ENCODE assay signal across 8 cellular contexts in the genomic region with DNA sequence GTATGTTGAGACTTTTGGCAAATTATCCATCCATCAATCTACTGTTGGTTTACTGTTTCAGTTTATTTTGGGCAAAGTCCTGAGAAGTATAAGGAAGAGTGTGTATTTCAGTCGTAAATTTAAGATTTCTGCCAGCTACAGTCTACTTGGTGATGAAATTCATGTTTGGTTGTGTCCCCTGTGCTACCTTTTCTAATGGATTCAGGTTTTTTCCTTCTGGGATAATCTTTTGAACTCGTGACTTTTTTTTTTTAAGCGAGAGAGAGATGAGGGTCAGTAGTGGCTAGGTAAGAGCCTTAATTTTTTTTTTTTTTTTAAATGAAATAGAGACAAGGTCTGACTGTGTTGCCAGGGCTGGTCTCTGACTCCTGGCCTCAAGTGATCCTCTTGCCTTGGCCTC. TPM values are rescaled to one million over a fixed set of nuclear protein-coding genes. Genes with fewer than 3 reads are reported as not detected.
DNase-seq lines count a peak whose midpoint lies in the region; ATAC-seq, FAIRE-seq and TF ChIP-seq lines count a peak whose summit lies in the region.

No MANE protein-coding gene starts in this region.

- TF ChIP-seq CTCF in astrocyte (IDR thresholded peaks at IDR 0.05; ENCODE audit: insufficient read depth, low read depth, low read length) (no peak), HepG2 (CRISPR knock-in tag; IDR thresholded peaks at IDR 0.05) (no peak), thyroid gland (IDR thresholded peaks at IDR 0.05) (no peak)

- CTCF ChIA-PET in HepG2 (lab: Yijun Ruan, JAX; ENCODE audit: low intra/inter-chr PET ratio, low total read pairs) = no interaction called here

- H3K4me1 ChIP-seq in astrocyte (ENCODE audit: insufficient read depth, low read length) = peaks cover 11% of the 10 kb centered on the region
- H3K4me1 ChIP-seq in HepG2 (ENCODE audit: insufficient read depth, low read length) = peaks cover 59% of the 10 kb centered on the region
- peaks cover 13 to 17% of the 10 kb centered on the region in 2 donors for H3K4me1 ChIP-seq in thyroid gland

- WGBS in HepG2 (ENCODE audit: low lambda C conversion rate) = 32% methylated on average over 3 of the region's 3 CpGs
- WGBS in thyroid gland, 2 donors = 49 to 54% methylated on average over 3 of the region's 3 CpGs

- no peak for DNase-seq in activated T-cell treated with anti-CD3 and anti-CD28 coated beads, Interleukin-2, amount 50 U/mL, for 24 hours
- DNase-seq in activated T-cell treated with anti-CD3 and anti-CD28 coated beads, Interleukin-2, amount 50 U/mL, for 48 hours = no peak
- DNase-seq in astrocyte (ENCODE audit: low read depth) = no peak
- DNase-seq in HepG2 (ENCODE audit: low spot score) = no peak
- DNase-seq in thyroid gland = no peak
- DNase-seq in DMS79 (lab: John Stamatoyannopoulos, UW) = no peak
- DNase-seq in AG20443 (ENCODE audit: low spot score) = no peak

- no peaks in the 10 kb centered on the region for H3K27me3 ChIP-seq in astrocyte (ENCODE audit: insufficient read depth, low read length)
- H3K27me3 ChIP-seq in HepG2 (ENCODE audit: control insufficient read depth in 1 of 2, insufficient read depth in 2 of 2, low read length in 2 of 2) = no peaks in the 10 kb centered on the region; a peak in 1 of 5 replicates
- no peaks in the 10 kb centered on the region for H3K27me3 ChIP-seq in thyroid gland

- H3K27ac ChIP-seq in astrocyte (ENCODE audit: low read depth, low read length) (peak overlapping the region; percentile 96), HepG2 (ENCODE audit: extremely low read length, insufficient read depth, low read length) (peak overlapping the region; percentile 79), thyroid gland (peak overlapping the region in 2 of 3 donors; percentile 86 to 88)

- in situ Hi-C loops in HepG2 (cut with HindIII; ENCODE audit: extremely low pct_ligation_motif_present, low pct_unique_long_range_greater_than_20kb) = no loop called here

- TF ChIP-seq EP300 in HepG2 (IDR thresholded peaks at IDR 0.05; ENCODE audit: low read depth in 2 of 2, low read length in 2 of 2) (no peak), HepG2 (CRISPR knock-in tag; IDR thresholded peaks at IDR 0.05; ENCODE audit: borderline replicate concordance) (no peak)

- ATAC-seq in HepG2 (no peak), HG03354 (IDR thresholded peaks at IDR 0.05; ENCODE audit: poor library complexity, severe bottlenecking, unreplicated experiment) (no peak)

- H3K4me2 ChIP-seq in astrocyte (ENCODE audit: low read length) (peak overlapping the region; percentile 84), HepG2 (ENCODE audit: low read depth, low read length) (peak overlapping the region; percentile 94)

- peaks cover 53% of the 10 kb centered on the region for H3K4me1 Mint-ChIP-seq in activated T-cell treated with anti-CD3 and anti-CD28 coated beads, Interleukin-2, amount 50 U/mL, for 24 hours (ENCODE audit: low read depth)
- H3K4me1 Mint-ChIP-seq in astrocyte (ENCODE audit: low read depth, unreplicated experiment) = peaks cover 11% of the 10 kb centered on the region

- no peaks in the 10 kb centered on the region for H3K27me3 Mint-ChIP-seq in activated T-cell treated with anti-CD3 and anti-CD28 coated beads, Interleukin-2, amount 50 U/mL, for 24 hours
- no peaks in the 10 kb centered on the region for H3K27me3 Mint-ChIP-seq in astrocyte (ENCODE audit: low read depth, unreplicated experiment)

- H2AFZ ChIP-seq in astrocyte (ENCODE audit: low read depth, low read length) = no peak overlapping the region
- H2AFZ ChIP-seq in HepG2 (ENCODE audit: low read length) = no peak overlapping the region

- no peak for TF ChIP-seq POLR2A in HepG2 (IDR thresholded peaks at IDR 0.05; ENCODE audit: insufficient read depth in 1 of 2, low read depth in 2 of 2, low read length in 2 of 2)
- no peak for TF ChIP-seq POLR2A in thyroid gland (IDR thresholded peaks at IDR 0.05)

- POLR2A ChIA-PET in HepG2 (lab: Yijun Ruan, JAX) = interaction anchor here (1.0 to 2.7 kb wide), 6 partner anchors 12 to 89 kb away, joined by 4 to 54 read pairs (median 12); a partner anchor contains a TSS

- H3K79me2 ChIP-seq in astrocyte (ENCODE audit: insufficient read depth, low read length) = peaks cover 58% of the 10 kb centered on the region
- peaks cover 46% of the 10 kb centered on the region for H3K79me2 ChIP-seq in HepG2 (ENCODE audit: insufficient read depth, low read length)

- no peak for FAIRE-seq in astrocyte (lab: Jason Lieb, UNC)
- no peak for FAIRE-seq in HepG2 (lab: Jason Lieb, UNC)

- H3K4me3 ChIP-seq in astrocyte (ENCODE audit: insufficient read depth, low read depth, low read length) (peak overlapping the region; percentile 98), HepG2 (replicated peaks in 1 of 3; ENCODE audit: insufficient read depth in 1 of 3, low read depth in 2 of 3, low read length in 3 of 3) (peak overlapping the region; percentile 94 to 98 (median 97)), thyroid gland (replicated peaks in 1 of 3) (peak overlapping the region; percentile 58 to 92 (median 68))

- H3K27ac Mint-ChIP-seq in activated T-cell treated with anti-CD3 and anti-CD28 coated beads, Interleukin-2, amount 50 U/mL, for 24 hours = peak overlapping the region; percentile 96
- H3K27ac Mint-ChIP-seq in astrocyte (ENCODE audit: unreplicated experiment) = peak overlapping the region; percentile 59

- intact Hi-C loops in HepG2 (cut with micrococcal nuclease; ENCODE audit: unreplicated experiment) (loop anchor here (2.0 kb wide), 1 partner anchor 56 kb away; no protein-coding TSS in a partner anchor), thyroid gland (cut with DNase I) (no loop called here)

- no peaks in the 10 kb centered on the region for H3K9me3 Mint-ChIP-seq in activated T-cell treated with anti-CD3 and anti-CD28 coated beads, Interleukin-2, amount 50 U/mL, for 24 hours
- H3K9me3 Mint-ChIP-seq in astrocyte (ENCODE audit: unreplicated experiment) = no peaks in the 10 kb centered on the region

- H3K36me3 ChIP-seq in astrocyte (ENCODE audit: insufficient read depth, low read length) (no peaks in the 10 kb centered on the region), HepG2 (replicated peaks in 1 of 2; ENCODE audit: control insufficient read depth in 1 of 2, insufficient read depth in 2 of 2, low read length in 2 of 2) (no peaks in the 10 kb centered on the region), thyroid gland (no peaks in the 10 kb centered on the region)

- H3K9ac ChIP-seq in astrocyte (ENCODE audit: low read length) (peak overlapping the region; percentile 100), HepG2 (ENCODE audit: insufficient read depth, low read depth, low read length) (peak overlapping the region; percentile 87)

- peak overlapping the region; percentile 94 for H3K4me3 Mint-ChIP-seq in activated T-cell treated with anti-CD3 and anti-CD28 coated beads, Interleukin-2, amount 50 U/mL, for 24 hours
- peak overlapping the region; percentile 87 for H3K4me3 Mint-ChIP-seq in astrocyte (ENCODE audit: unreplicated experiment)

- TF ChIP-seq RAD21 in HepG2 (CRISPR knock-in tag; IDR thresholded peaks at IDR 0.05) = no peak

- peaks cover 34% of the 10 kb centered on the region for H3K36me3 Mint-ChIP-seq in activated T-cell treated with anti-CD3 and anti-CD28 coated beads, Interleukin-2, amount 50 U/mL, for 24 hours (ENCODE audit: low read depth)
- H3K36me3 Mint-ChIP-seq in astrocyte (ENCODE audit: low read depth, unreplicated experiment) = no peaks in the 10 kb centered on the region

- no TSS peak for BruUV-seq in HepG2 (replicated peaks; lab: Mats Ljungman, UMichigan)

- no peaks in the 10 kb centered on the region for H3K9me3 ChIP-seq in astrocyte (ENCODE audit: insufficient read depth, low read depth, low read length)
- H3K9me3 ChIP-seq in HepG2 (ENCODE audit: low read length) = no peaks in the 10 kb centered on the region
- H3K9me3 ChIP-seq in thyroid gland = no peaks in the 10 kb centered on the region

- peaks cover 8% of the 10 kb centered on the region for H4K20me1 ChIP-seq in astrocyte (ENCODE audit: insufficient read depth, low read length)
- H4K20me1 ChIP-seq in HepG2 (ENCODE audit: insufficient read depth, low read length) = peaks cover 4% of the 10 kb centered on the region; the same call in 1 of the 2 replicates

RNA-seq across cellular contexts. Expression of a gene that starts 0.8 kb away (rescaled TPM):
- 7.3 and 8.2 TPM in 2 replicates for total RNA-seq in astrocyte
- total RNA-seq in HepG2 (2016; rRNA removed; fragmentation: Illumina TruSeq; extraction: Trizol) = 1.6 and 3.4 TPM in 2 replicates
- 1.1 and 2.0 TPM in 2 replicates for total RNA-seq in HepG2 (2016; cell fraction: cytosol; rRNA removed; fragmentation: Illumina TruSeq; extraction: Trizol; ENCODE audit: low read depth)
- total RNA-seq in HepG2 (2016; cell fraction: insoluble cytoplasmic fraction; rRNA removed; fragmentation: Illumina TruSeq; extraction: Trizol) = 1.9 and 2.0 TPM in 2 replicates
- 1.5 and 2.6 TPM in 2 replicates for total RNA-seq in HepG2 (2016; cell fraction: membrane; rRNA removed; fragmentation: Illumina TruSeq; extraction: Trizol)
- 3.4 and 4.3 TPM in 2 replicates for total RNA-seq in HepG2 (2016; cell fraction: nucleus; rRNA removed; fragmentation: Illumina TruSeq; extraction: Trizol)
- polyA plus RNA-seq in HepG2 (2011; rRNA removed) = 1.8 and 2.3 TPM in 2 replicates
- polyA plus RNA-seq in HepG2 (2011; cell fraction: cytosol; rRNA removed) = 1.2 and 1.8 TPM in 2 replicates
- polyA plus RNA-seq in HepG2 (2011; cell fraction: nucleus; rRNA removed) = 0.56 and 0.92 TPM in 2 replicates
- 1.3 and 1.5 TPM in 2 replicates for polyA plus RNA-seq in HepG2 (2012)
- 0.25 and 0.40 TPM in 2 replicates for polyA plus RNA-seq in HepG2 (2016; cell fraction: cytosol; fragmentation: Illumina TruSeq; extraction: Trizol; ENCODE audit: low read depth)
- 2.7 and 3.0 TPM in 2 replicates for polyA plus RNA-seq in HepG2 (2016; cell fraction: insoluble cytoplasmic fraction; fragmentation: Illumina TruSeq; extraction: Trizol; ENCODE audit: low read depth)
- polyA plus RNA-seq in HepG2 (2016; cell fraction: membrane; fragmentation: Illumina TruSeq; extraction: Trizol; ENCODE audit: low read depth) = 0.95 and 1.4 TPM in 2 replicates
- polyA plus RNA-seq in HepG2 (2016; cell fraction: nucleus; fragmentation: Illumina TruSeq; extraction: Trizol; ENCODE audit: insufficient read depth, low read depth) = 2.9 and 4.5 TPM in 2 replicates
- 1.7 and 2.2 TPM in 2 replicates for polyA minus RNA-seq in HepG2 (2011; rRNA and poly(A)+ RNA removed; ENCODE audit: low replicate concordance)
- 0.97 and 2.3 TPM in 2 replicates for polyA minus RNA-seq in HepG2 (2011; cell fraction: cytosol; rRNA and poly(A)+ RNA removed)
- polyA minus RNA-seq in HepG2 (2011; cell fraction: nucleus; rRNA and poly(A)+ RNA removed) = 2.1 and 2.7 TPM in 2 replicates
- total RNA-seq in thyroid gland = 1 to 10 TPM in 2 of 4 donors, under 1 TPM in 1, not detected in 1; 0.22 to 3.8 (median 1.0) TPM

RNA-seq across cellular contexts. Expression of a gene that starts 1.1 kb away (rescaled TPM):
- 10.5 and 10.8 TPM in 2 replicates for total RNA-seq in astrocyte
- 12.9 and 15.5 TPM in 2 replicates for total RNA-seq in HepG2 (2016; rRNA removed; fragmentation: Illumina TruSeq; extraction: Trizol)
- 5.1 and 5.5 TPM in 2 replicates for total RNA-seq in HepG2 (2016; cell fraction: cytosol; rRNA removed; fragmentation: Illumina TruSeq; extraction: Trizol; ENCODE audit: low read depth)
- total RNA-seq in HepG2 (2016; cell fraction: insoluble cytoplasmic fraction; rRNA removed; fragmentation: Illumina TruSeq; extraction: Trizol) = 12.5 and 13.1 TPM in 2 replicates
- total RNA-seq in HepG2 (2016; cell fraction: membrane; rRNA removed; fragmentation: Illumina TruSeq; extraction: Trizol) = 18.5 and 19.2 TPM in 2 replicates
- 11.0 and 12.8 TPM in 2 replicates for total RNA-seq in HepG2 (2016; cell fraction: nucleus; rRNA removed; fragmentation: Illumina TruSeq; extraction: Trizol)
- polyA plus RNA-seq in HepG2 (2011; rRNA removed) = 8.4 and 9.7 TPM in 2 replicates
- 9.7 and 10.3 TPM in 2 replicates for polyA plus RNA-seq in HepG2 (2011; cell fraction: cytosol; rRNA removed)
- 10.9 and 11.1 TPM in 2 replicates for polyA plus RNA-seq in HepG2 (2011; cell fraction: nucleus; rRNA removed)
- polyA plus RNA-seq in HepG2 (2012) = 10.9 and 11.4 TPM in 2 replicates
- polyA plus RNA-seq in HepG2 (2016; cell fraction: cytosol; fragmentation: Illumina TruSeq; extraction: Trizol; ENCODE audit: low read depth) = 4.7 and 5.3 TPM in 2 replicates
- 17.4 and 20.4 TPM in 2 replicates for polyA plus RNA-seq in HepG2 (2016; cell fraction: insoluble cytoplasmic fraction; fragmentation: Illumina TruSeq; extraction: Trizol; ENCODE audit: low read depth)
- 15.4 and 16.5 TPM in 2 replicates for polyA plus RNA-seq in HepG2 (2016; cell fraction: membrane; fragmentation: Illumina TruSeq; extraction: Trizol; ENCODE audit: low read depth)
- 20.1 and 21.3 TPM in 2 replicates for polyA plus RNA-seq in HepG2 (2016; cell fraction: nucleus; fragmentation: Illumina TruSeq; extraction: Trizol; ENCODE audit: insufficient read depth, low read depth)
- 5.2 and 8.5 TPM in 2 replicates for polyA minus RNA-seq in HepG2 (2011; rRNA and poly(A)+ RNA removed; ENCODE audit: low replicate concordance)
- 4.5 and 5.4 TPM in 2 replicates for polyA minus RNA-seq in HepG2 (2011; cell fraction: cytosol; rRNA and poly(A)+ RNA removed)
- polyA minus RNA-seq in HepG2 (2011; cell fraction: nucleus; rRNA and poly(A)+ RNA removed) = 10.0 and 11.3 TPM in 2 replicates
- 10 to 100 TPM; 11.5 to 15.7 (median 14.2) TPM for total RNA-seq in thyroid gland
